In genomic region chr11:69209421-69209820, GRCh38 we compare ENCODE assay signal across 20 cellular contexts. TPM values are rescaled to one million over a fixed set of nuclear protein-coding genes. Genes with fewer than 3 reads are reported as not detected.
"Had no signal": no experiment of that assay in that cellular context is flagged by ENCODE, and none has a peak within 500 bp of the region (broad histone marks: within the 10 kb centered on the region; RNA-seq: fewer than 3 reads in every experiment).

No MANE protein-coding gene starts in this region.

- H3K36me3 ChIP-seq: right lobe of liver, tibial nerve, upper lobe of right lung, vagina had no signal

- H3K4me1 ChIP-seq: parathyroid adenoma, psoas muscle, right lobe of liver, upper lobe of right lung, vagina had no signal

- H3K27ac Mint-ChIP-seq: naive thymus-derived CD8-positive, alpha-beta T cell; stimulated activated memory B cell treated with anti-CD40 and anti-IgM and Interleukin-4, amounts not matched to agents 10 μg/mL and 1 μg/mL and 100 μg/mL, for 72 hours; stimulated activated naive CD8-positive, alpha-beta T cell treated with anti-CD3 and anti-CD28 coated beads, Interleukin-15, Interleukin-2, amounts not matched to agents 100 ng/mL and 50 ng/mL, for 24 hours had no signal

- H3K4me3 ChIP-seq: hepatocyte, mucosa of descending colon, psoas muscle, right lobe of liver, skin epidermis, tibial nerve, upper lobe of right lung, vagina had no signal

- H3K36me3 Mint-ChIP-seq: stimulated activated memory B cell treated with anti-CD40 and anti-IgM and Interleukin-4, amounts not matched to agents 10 μg/mL and 1 μg/mL and 100 μg/mL, for 72 hours had no signal

- H3K27me3 ChIP-seq: hepatocyte, right lobe of liver, tibial nerve, vagina had no signal

- H3K4me3 Mint-ChIP-seq: naive thymus-derived CD8-positive, alpha-beta T cell; stimulated activated memory B cell treated with anti-CD40 and anti-IgM and Interleukin-4, amounts not matched to agents 10 μg/mL and 1 μg/mL and 100 μg/mL, for 72 hours; stimulated activated naive CD8-positive, alpha-beta T cell treated with anti-CD3 and anti-CD28 coated beads, Interleukin-15, Interleukin-2, amounts not matched to agents 100 ng/mL and 50 ng/mL, for 24 hours had no signal

- ATAC-seq: mucosa of descending colon; naive thymus-derived CD8-positive, alpha-beta T cell; upper lobe of right lung had no signal

- H3K9me3 ChIP-seq: mucosa of descending colon, right lobe of liver, upper lobe of right lung, vagina had no signal

- DNase-seq: cerebellar nuclear complex; dermis blood vessel endothelial cell; effector CD4-positive, alpha-beta T cell; foreskin melanocyte; mammary epithelial cell; mucosa of descending colon; naive thymus-derived CD8-positive, alpha-beta T cell; psoas muscle; retina; stimulated activated CD4-positive, alpha-beta T cell treated with anti-CD3 and anti-CD28 coated beads, Interleukin-12 subunit alpha, Interleukin-12 subunit beta, amount 100 ng/mL, for 4 hours had no signal

- H3K9ac ChIP-seq: parathyroid adenoma had no signal

- H3K27ac ChIP-seq: hepatocyte, parathyroid adenoma, psoas muscle, right lobe of liver, skin epidermis, tibial nerve, upper lobe of right lung, vagina had no signal

RNA-seq across cellular contexts. Expression of gene SMIM38, which starts 53.7 kb away (rescaled TPM):
- total RNA-seq: left lobe of liver, right lobe of liver, upper lobe of right lung had no signal
- polyA plus RNA-seq: mammary epithelial cell had no signal
